In the genomic region with DNA sequence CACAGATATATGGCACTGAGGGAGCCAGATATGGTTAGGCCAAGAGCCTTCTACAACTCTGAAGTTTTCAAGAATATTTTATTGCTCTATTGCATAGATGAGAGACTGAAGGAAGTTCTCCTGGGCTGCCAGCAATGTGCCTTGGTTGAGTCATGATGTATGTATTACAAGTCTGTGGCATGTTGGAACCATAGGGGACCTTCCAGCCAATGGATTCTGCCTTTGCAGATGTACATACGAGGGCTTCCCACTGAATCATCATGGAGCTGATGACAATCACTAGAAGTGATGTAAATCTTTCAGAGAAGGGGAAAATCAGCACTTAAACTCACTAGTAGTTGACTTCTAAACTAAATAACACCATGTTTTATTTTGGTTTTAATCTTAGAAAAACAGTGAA, we compare ENCODE assay signal across 1 cellular context.
TF ChIP-seq lines count a peak whose summit lies in the region.

No MANE protein-coding gene starts in this region.

TF ChIP-seq in IMR-90, 13 proteins besides CTCF, POLR2A, EP300 and RAD21 (continued from another document):
- TF ChIP-seq NFE2L2 (IDR thresholded peaks at IDR 0.05; ENCODE audit: low read depth, low read length): no peak
- TF ChIP-seq, protein P1, sequence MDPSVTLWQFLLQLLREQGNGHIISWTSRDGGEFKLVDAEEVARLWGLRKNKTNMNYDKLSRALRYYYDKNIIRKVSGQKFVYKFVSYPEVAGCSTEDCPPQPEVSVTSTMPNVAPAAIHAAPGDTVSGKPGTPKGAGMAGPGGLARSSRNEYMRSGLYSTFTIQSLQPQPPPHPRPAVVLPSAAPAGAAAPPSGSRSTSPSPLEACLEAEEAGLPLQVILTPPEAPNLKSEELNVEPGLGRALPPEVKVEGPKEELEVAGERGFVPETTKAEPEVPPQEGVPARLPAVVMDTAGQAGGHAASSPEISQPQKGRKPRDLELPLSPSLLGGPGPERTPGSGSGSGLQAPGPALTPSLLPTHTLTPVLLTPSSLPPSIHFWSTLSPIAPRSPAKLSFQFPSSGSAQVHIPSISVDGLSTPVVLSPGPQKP (IDR thresholded peaks at IDR 0.05; ENCODE audit: borderline replicate concordance, low read depth, low read length): no peak
- TF ChIP-seq, protein P2, sequence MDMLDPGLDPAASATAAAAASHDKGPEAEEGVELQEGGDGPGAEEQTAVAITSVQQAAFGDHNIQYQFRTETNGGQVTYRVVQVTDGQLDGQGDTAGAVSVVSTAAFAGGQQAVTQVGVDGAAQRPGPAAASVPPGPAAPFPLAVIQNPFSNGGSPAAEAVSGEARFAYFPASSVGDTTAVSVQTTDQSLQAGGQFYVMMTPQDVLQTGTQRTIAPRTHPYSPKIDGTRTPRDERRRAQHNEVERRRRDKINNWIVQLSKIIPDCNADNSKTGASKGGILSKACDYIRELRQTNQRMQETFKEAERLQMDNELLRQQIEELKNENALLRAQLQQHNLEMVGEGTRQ (IDR thresholded peaks at IDR 0.05; ENCODE audit: low read depth, low read length): no peak
TF ChIP-seq in IMR-90: peak in this region for 0.
